Comparison of ENCODE assay signal across 1 cellular context in genomic region chr5:154815684-154816247, GRCh38.
TF ChIP-seq lines count a peak whose summit lies in the region.

No MANE protein-coding gene starts in this region.

TF ChIP-seq in HepG2, 621 proteins besides CTCF, POLR2A, EP300 and RAD21:
- TF ChIP-seq ZNF558 (CRISPR knock-in tag; IDR thresholded peaks at IDR 0.05; ENCODE audit: borderline replicate concordance) (no peak), TEF (CRISPR knock-in tag; IDR thresholded peaks at IDR 0.05) (no peak), IRF2 (CRISPR knock-in tag; IDR thresholded peaks at IDR 0.05) (0 out of 2 replicates have a peak, but pooled peaks have one; percentile 11), KDM5B (CRISPR knock-in tag; IDR thresholded peaks at IDR 0.05; ENCODE audit: borderline replicate concordance) (no peak), SMAD1 (CRISPR knock-in tag; IDR thresholded peaks at IDR 0.05; ENCODE audit: borderline replicate concordance, low read depth) (no peak), ZNF883 (CRISPR knock-in tag; IDR thresholded peaks at IDR 0.05; ENCODE audit: not compliant biosample characterization) (no peak), ZBTB21 (CRISPR knock-in tag; IDR thresholded peaks at IDR 0.05) (no peak), RBM22 (optimal IDR thresholded peaks at IDR 0.05; ENCODE audit: low read length) (peak; percentile 94), WIZ (CRISPR knock-in tag; IDR thresholded peaks at IDR 0.05) (no peak), MLLT10 (CRISPR knock-in tag; IDR thresholded peaks at IDR 0.05) (no peak), ZNF138 (CRISPR knock-in tag; IDR thresholded peaks at IDR 0.05; ENCODE audit: low read depth) (no peak), ZNF576 (CRISPR knock-in tag; IDR thresholded peaks at IDR 0.05) (no peak), SMC3 (IDR thresholded peaks at IDR 0.05; ENCODE audit: low read length) (no peak), ZNF547 (CRISPR knock-in tag; IDR thresholded peaks at IDR 0.05) (no peak)
- TF ChIP-seq, protein P1, sequence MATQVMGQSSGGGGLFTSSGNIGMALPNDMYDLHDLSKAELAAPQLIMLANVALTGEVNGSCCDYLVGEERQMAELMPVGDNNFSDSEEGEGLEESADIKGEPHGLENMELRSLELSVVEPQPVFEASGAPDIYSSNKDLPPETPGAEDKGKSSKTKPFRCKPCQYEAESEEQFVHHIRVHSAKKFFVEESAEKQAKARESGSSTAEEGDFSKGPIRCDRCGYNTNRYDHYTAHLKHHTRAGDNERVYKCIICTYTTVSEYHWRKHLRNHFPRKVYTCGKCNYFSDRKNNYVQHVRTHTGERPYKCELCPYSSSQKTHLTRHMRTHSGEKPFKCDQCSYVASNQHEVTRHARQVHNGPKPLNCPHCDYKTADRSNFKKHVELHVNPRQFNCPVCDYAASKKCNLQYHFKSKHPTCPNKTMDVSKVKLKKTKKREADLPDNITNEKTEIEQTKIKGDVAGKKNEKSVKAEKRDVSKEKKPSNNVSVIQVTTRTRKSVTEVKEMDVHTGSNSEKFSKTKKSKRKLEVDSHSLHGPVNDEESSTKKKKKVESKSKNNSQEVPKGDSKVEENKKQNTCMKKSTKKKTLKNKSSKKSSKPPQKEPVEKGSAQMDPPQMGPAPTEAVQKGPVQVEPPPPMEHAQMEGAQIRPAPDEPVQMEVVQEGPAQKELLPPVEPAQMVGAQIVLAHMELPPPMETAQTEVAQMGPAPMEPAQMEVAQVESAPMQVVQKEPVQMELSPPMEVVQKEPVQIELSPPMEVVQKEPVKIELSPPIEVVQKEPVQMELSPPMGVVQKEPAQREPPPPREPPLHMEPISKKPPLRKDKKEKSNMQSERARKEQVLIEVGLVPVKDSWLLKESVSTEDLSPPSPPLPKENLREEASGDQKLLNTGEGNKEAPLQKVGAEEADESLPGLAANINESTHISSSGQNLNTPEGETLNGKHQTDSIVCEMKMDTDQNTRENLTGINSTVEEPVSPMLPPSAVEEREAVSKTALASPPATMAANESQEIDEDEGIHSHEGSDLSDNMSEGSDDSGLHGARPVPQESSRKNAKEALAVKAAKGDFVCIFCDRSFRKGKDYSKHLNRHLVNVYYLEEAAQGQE (IDR thresholded peaks at IDR 0.05; ENCODE audit: borderline replicate concordance in 1 of 2, low read depth in 1 of 2, low read length in 2 of 2), result no peak
- TF ChIP-seq, protein P2, sequence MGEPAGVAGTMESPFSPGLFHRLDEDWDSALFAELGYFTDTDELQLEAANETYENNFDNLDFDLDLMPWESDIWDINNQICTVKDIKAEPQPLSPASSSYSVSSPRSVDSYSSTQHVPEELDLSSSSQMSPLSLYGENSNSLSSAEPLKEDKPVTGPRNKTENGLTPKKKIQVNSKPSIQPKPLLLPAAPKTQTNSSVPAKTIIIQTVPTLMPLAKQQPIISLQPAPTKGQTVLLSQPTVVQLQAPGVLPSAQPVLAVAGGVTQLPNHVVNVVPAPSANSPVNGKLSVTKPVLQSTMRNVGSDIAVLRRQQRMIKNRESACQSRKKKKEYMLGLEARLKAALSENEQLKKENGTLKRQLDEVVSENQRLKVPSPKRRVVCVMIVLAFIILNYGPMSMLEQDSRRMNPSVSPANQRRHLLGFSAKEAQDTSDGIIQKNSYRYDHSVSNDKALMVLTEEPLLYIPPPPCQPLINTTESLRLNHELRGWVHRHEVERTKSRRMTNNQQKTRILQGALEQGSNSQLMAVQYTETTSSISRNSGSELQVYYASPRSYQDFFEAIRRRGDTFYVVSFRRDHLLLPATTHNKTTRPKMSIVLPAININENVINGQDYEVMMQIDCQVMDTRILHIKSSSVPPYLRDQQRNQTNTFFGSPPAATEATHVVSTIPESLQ (CRISPR knock-in tag; conservative IDR thresholded peaks at IDR 0.05), result no peak
TF ChIP-seq in HepG2: peak in this region for 2.
